ENCODE assay signal across 1 cellular context in the genomic region with DNA sequence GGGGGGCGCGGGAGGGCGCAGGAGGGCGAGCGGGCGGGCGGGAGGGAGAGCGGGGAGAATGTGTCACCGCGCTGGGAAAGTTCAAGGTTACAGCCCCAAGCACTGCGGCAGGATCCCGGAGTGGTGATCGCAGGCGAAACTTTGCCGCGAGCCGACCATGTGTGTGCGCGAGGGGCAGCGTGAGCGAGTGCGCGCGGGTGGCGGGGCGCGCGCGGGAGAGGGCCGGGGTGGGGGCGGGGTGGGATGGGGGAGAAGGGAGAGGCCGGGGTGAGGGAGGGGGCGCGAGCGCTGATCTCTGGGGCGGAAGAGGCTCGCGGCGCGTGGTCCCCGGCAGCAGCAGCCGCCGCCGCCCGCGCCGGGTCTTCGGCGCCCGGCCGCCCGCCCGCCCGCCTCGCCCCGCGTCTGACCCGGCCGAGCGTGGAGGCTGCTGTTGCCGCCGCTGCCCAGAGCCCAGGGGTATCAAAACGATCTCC.
TF ChIP-seq lines count a peak whose summit lies in the region.

NFIB (minus strand) TSS at position 191 of the 473 bp plus-strand sequence. CDS start 630 bp downstream, outside the sequence.

TF ChIP-seq in HepG2, 621 proteins besides CTCF, POLR2A, EP300 and RAD21 (continued from another document and continues in another):
- TF ChIP-seq ZNF281 (CRISPR knock-in tag; IDR thresholded peaks at IDR 0.05; ENCODE audit: borderline replicate concordance) (peak; percentile 56; the same call in 1 of the 2 replicates), HNF1B (CRISPR knock-in tag; IDR thresholded peaks at IDR 0.05) (no peak), ATRX (CRISPR knock-in tag; IDR thresholded peaks at IDR 0.05; ENCODE audit: borderline replicate concordance) (no peak), PATZ1 (CRISPR knock-in tag; IDR thresholded peaks at IDR 0.05) (peak; percentile 65), KLF6 (CRISPR knock-in tag; IDR thresholded peaks at IDR 0.05) (no peak), ZMYM2 (CRISPR knock-in tag; IDR thresholded peaks at IDR 0.05) (no peak), ZNF720 (CRISPR knock-in tag; IDR thresholded peaks at IDR 0.05) (no peak), ZNF552 (CRISPR knock-in tag; IDR thresholded peaks at IDR 0.05; ENCODE audit: borderline replicate concordance) (no peak), ZSCAN30 (CRISPR knock-in tag; IDR thresholded peaks at IDR 0.05) (no peak), ZNF644 (CRISPR knock-in tag; IDR thresholded peaks at IDR 0.05; ENCODE audit: low read depth) (no peak), NFRKB (IDR thresholded peaks at IDR 0.05) (no peak), GRHL1 (CRISPR knock-in tag; conservative IDR thresholded peaks at IDR 0.05) (no peak), MYC (CRISPR knock-in tag; IDR thresholded peaks at IDR 0.05; ENCODE audit: borderline replicate concordance) (peak; percentile 57; the same call in 1 of the 2 replicates), ZNF740 (CRISPR knock-in tag; IDR thresholded peaks at IDR 0.05) (0 out of 2 replicates have a peak, but pooled peaks have one; percentile 4), KDM5B (CRISPR knock-in tag; IDR thresholded peaks at IDR 0.05; ENCODE audit: borderline replicate concordance) (no peak), PHB2 (IDR thresholded peaks at IDR 0.05; ENCODE audit: partially characterized antibody) (no peak), ZNF20 (CRISPR knock-in tag; IDR thresholded peaks at IDR 0.05) (no peak), RXRA (CRISPR knock-in tag; IDR thresholded peaks at IDR 0.05) (peak; percentile 41; the same call in 1 of the 2 replicates), MAF1 (CRISPR knock-in tag; IDR thresholded peaks at IDR 0.05; ENCODE audit: borderline replicate concordance) (no peak), ZNF280D (CRISPR knock-in tag; IDR thresholded peaks at IDR 0.05) (no peak), MAZ (IDR thresholded peaks at IDR 0.05; ENCODE audit: borderline replicate concordance, low read depth, low read length) (no peak), MAZ (CRISPR knock-in tag; IDR thresholded peaks at IDR 0.05; ENCODE audit: low read depth) (no peak; the same call in 1 of the 2 replicates), HNRNPK (IDR thresholded peaks at IDR 0.05; ENCODE audit: low read depth, low read length, poor library complexity, severe bottlenecking) (peak; percentile 40), ZBTB21 (CRISPR knock-in tag; IDR thresholded peaks at IDR 0.05) (no peak), ZNF543 (CRISPR knock-in tag; IDR thresholded peaks at IDR 0.05) (no peak), ZNF577 (CRISPR knock-in tag; IDR thresholded peaks at IDR 0.05; ENCODE audit: borderline replicate concordance, low read depth) (no peak), IKZF5 (CRISPR knock-in tag; IDR thresholded peaks at IDR 0.05) (no peak), ZNF616 (CRISPR knock-in tag; IDR thresholded peaks at IDR 0.05; ENCODE audit: low read depth) (no peak), SOX13 (IDR thresholded peaks at IDR 0.05) (no peak), SOX13 (CRISPR knock-in tag; conservative IDR thresholded peaks at IDR 0.05 in 1 of 2, IDR thresholded peaks at IDR 0.05 in 1 of 2) (0 out of 4 replicates have a peak, but pooled peaks of 1 of the 2 experiments have one; percentile 6), KDM2A (CRISPR knock-in tag; IDR thresholded peaks at IDR 0.05; ENCODE audit: borderline replicate concordance, low read depth) (peak; percentile 55; the same call in 1 of the 2 replicates), ZNF761 (CRISPR knock-in tag; conservative IDR thresholded peaks at IDR 0.05) (no peak), ZNF652 (CRISPR knock-in tag; IDR thresholded peaks at IDR 0.05; ENCODE audit: borderline replicate concordance, low read depth) (0 out of 2 replicates have a peak, but pooled peaks have one; percentile 8), ZSCAN22 (CRISPR knock-in tag; IDR thresholded peaks at IDR 0.05) (no peak), ZBTB46 (CRISPR knock-in tag; IDR thresholded peaks at IDR 0.05; ENCODE audit: borderline replicate concordance) (no peak), FIP1L1 (IDR thresholded peaks at IDR 0.05; ENCODE audit: borderline replicate concordance, insufficient read depth, low read depth, low read length) (no peak)
- TF ChIP-seq, protein P1, sequence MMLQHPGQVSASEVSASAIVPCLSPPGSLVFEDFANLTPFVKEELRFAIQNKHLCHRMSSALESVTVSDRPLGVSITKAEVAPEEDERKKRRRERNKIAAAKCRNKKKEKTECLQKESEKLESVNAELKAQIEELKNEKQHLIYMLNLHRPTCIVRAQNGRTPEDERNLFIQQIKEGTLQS (CRISPR knock-in tag; IDR thresholded peaks at IDR 0.05), result no peak
- TF ChIP-seq, protein P2, sequence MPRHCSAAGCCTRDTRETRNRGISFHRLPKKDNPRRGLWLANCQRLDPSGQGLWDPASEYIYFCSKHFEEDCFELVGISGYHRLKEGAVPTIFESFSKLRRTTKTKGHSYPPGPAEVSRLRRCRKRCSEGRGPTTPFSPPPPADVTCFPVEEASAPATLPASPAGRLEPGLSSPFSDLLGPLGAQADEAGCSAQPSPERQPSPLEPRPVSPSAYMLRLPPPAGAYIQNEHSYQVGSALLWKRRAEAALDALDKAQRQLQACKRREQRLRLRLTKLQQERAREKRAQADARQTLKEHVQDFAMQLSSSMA (CRISPR knock-in tag; IDR thresholded peaks at IDR 0.05), result no peak
- TF ChIP-seq, protein P3, sequence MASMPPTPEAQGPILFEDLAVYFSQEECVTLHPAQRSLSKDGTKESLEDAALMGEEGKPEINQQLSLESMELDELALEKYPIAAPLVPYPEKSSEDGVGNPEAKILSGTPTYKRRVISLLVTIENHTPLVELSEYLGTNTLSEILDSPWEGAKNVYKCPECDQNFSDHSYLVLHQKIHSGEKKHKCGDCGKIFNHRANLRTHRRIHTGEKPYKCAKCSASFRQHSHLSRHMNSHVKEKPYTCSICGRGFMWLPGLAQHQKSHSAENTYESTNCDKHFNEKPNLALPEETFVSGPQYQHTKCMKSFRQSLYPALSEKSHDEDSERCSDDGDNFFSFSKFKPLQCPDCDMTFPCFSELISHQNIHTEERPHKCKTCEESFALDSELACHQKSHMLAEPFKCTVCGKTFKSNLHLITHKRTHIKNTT (CRISPR knock-in tag; IDR thresholded peaks at IDR 0.05), result no peak
- TF ChIP-seq, protein P4, sequence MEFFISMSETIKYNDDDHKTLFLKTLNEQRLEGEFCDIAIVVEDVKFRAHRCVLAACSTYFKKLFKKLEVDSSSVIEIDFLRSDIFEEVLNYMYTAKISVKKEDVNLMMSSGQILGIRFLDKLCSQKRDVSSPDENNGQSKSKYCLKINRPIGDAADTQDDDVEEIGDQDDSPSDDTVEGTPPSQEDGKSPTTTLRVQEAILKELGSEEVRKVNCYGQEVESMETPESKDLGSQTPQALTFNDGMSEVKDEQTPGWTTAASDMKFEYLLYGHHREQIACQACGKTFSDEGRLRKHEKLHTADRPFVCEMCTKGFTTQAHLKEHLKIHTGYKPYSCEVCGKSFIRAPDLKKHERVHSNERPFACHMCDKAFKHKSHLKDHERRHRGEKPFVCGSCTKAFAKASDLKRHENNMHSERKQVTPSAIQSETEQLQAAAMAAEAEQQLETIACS (CRISPR knock-in tag; IDR thresholded peaks at IDR 0.05), result peak; percentile 82
